18 cellular contexts compared by ENCODE assay signal in genomic region chr17:19281161-19281560, GRCh38. TPM values are rescaled to one million over a fixed set of nuclear protein-coding genes. Genes with fewer than 3 reads are reported as not detected.
DNase-seq lines count a peak whose midpoint lies in the region; TF ChIP-seq lines count a peak whose summit lies in the region.
"Had no signal": no experiment of that assay in that cellular context is flagged by ENCODE, and none has a peak within 500 bp of the region (broad histone marks: within the 10 kb centered on the region; RNA-seq: fewer than 3 reads in every experiment).

No MANE protein-coding gene starts in this region.

- intact Hi-C loops in spleen (cut with DNase I; ENCODE audit: low total_unique reads): no loop called here

- no peak overlapping the region for H2AFZ ChIP-seq in GM23248

- DNase-seq in GM23248 (peak; percentile 41), fibroblast of mammary gland (ENCODE audit: low read depth) (peak; percentile 41), spleen (peak; percentile 5), SHP77 (lab: John Stamatoyannopoulos, UW) (no peak), foreskin melanocyte (no peak)
- no peak for DNase-seq in activated CD4-positive, alpha-beta T cell treated with anti-CD3 and anti-CD28 coated beads, Interleukin-2, amount 50 U/mL, for 1 hour
- no peak for DNase-seq in activated effector memory CD4-positive, alpha-beta T cell treated with anti-CD3 and anti-CD28 coated beads, Interleukin-2, amount 50 U/mL, for 16 hours
- DNase-seq: C1 segment of cervical spinal cord, DMS153, EL, KBM-7, NCI-H1092, NCI-H1694, NCI-H446 treated with DMSO at 0.1 percent for 48 hours, NCI-H774, Peyer's patch, SHP77 treated with DMSO at 0.1 percent for 48 hours had no signal

- no peak overlapping the region for H3K4me2 ChIP-seq in GM23248 (ENCODE audit: unreplicated experiment)

- H3K9me2 ChIP-seq in GM23248 (ENCODE audit: insufficient read depth): no peaks in the 10 kb centered on the region

- H3K4me1 ChIP-seq in GM23248 (ENCODE audit: insufficient read depth) (0 out of 2 replicates have a peak, but pooled peaks cover 7% of the 10 kb centered on the region), spleen (peaks cover 18 to 34% (median 28%) of the 10 kb centered on the region in 6 donors)

- H3K36me3 ChIP-seq in GM23248 (ENCODE audit: low read depth): peaks cover 4% of the 10 kb centered on the region; the same call in 1 of the 2 replicates
- H3K36me3 ChIP-seq in spleen: peaks cover 0 to 23% (median 0%) of the 10 kb centered on the region in 6 donors

- no peaks in the 10 kb centered on the region for H3F3A ChIP-seq in GM23248 (ENCODE audit: insufficient read depth)

- no peak overlapping the region for H3K4me3 ChIP-seq in GM23248
- H3K4me3 ChIP-seq in fibroblast of mammary gland (ENCODE audit: control insufficient read depth, low read depth, low read length): no peak overlapping the region
- no peak overlapping the region for H3K4me3 ChIP-seq in spleen
- H3K4me3 ChIP-seq: Peyer's patch had no signal

- H3K9me3 ChIP-seq in GM23248 (ENCODE audit: low read depth) (no peaks in the 10 kb centered on the region), spleen (no peaks in the 10 kb centered on the region)
- H3K9me3 ChIP-seq: Peyer's patch had no signal

- in situ Hi-C loops in GM23248 (cut with MboI): no loop called here

- H3K27me3 ChIP-seq in GM23248 (replicated peaks; ENCODE audit: insufficient read depth) (no peaks in the 10 kb centered on the region), spleen (replicated peaks in 1 of 7) (peaks cover 0 to 8% (median 0%) of the 10 kb centered on the region in 7 donors)
- H3K27me3 ChIP-seq: Peyer's patch had no signal

- no peak for TF ChIP-seq CTCF in fibroblast of mammary gland (conservative IDR thresholded peaks at IDR 0.05; ENCODE audit: control insufficient read depth, insufficient read depth, low read depth, low read length)
- TF ChIP-seq CTCF in spleen (IDR thresholded peaks at IDR 0.05 in 8 of 11, conservative IDR thresholded peaks at IDR 0.05 in 3 of 11): no peak

- no peaks in the 10 kb centered on the region; the same call in 1 of the 2 replicates for H4K20me1 ChIP-seq in GM23248 (ENCODE audit: insufficient read depth)

- 7 to 14% methylated on average over 3 of the region's 3 CpGs for WGBS in GM23248 (ENCODE audit: low coverage in 1 of 2, low lambda C conversion rate in 2 of 2, missing lambda C conversion rate in 2 of 2), 2 experiments
- WGBS in spleen, 5 donors: 77 to 79% (median 78%) methylated on average over 3 of the region's 3 CpGs

- H3K27ac ChIP-seq in GM23248 (no peak overlapping the region), angular gyrus (ENCODE audit: low read depth, low read length) (peak overlapping the region; percentile 29), spleen (no peak overlapping the region)
- H3K27ac ChIP-seq: Peyer's patch had no signal

- no peak overlapping the region for H3K9ac ChIP-seq in GM23248

- TF ChIP-seq POLR2A in spleen (IDR thresholded peaks at IDR 0.05): no peak

- peaks cover 96% of the 10 kb centered on the region for H3K79me2 ChIP-seq in GM23248 (ENCODE audit: insufficient read depth)

RNA-seq across cellular contexts. Expression of gene EPN2, which starts 44.0 kb away (rescaled TPM):
- 21.2 and 25.3 TPM in 2 replicates for total RNA-seq in GM23248 (2014; rRNA removed; shearing (Covaris generic))
- polyA plus RNA-seq in GM23248 (2016; fragmentation: Nextera tagmentation; extraction: Ambion mirVana) (54.0 and 56.2 TPM in 2 replicates), spleen (10 to 100 TPM in 1 of 3 donors, 1 to 10 TPM in 2; 5.4 to 20.0 (median 5.9) TPM)
- 10 to 100 TPM; 21.8 to 59.6 (median 38.5) TPM for total RNA-seq in spleen

Comparison
In these comparisons a context has a peak if more than half of its experiments do, and no peak if none do; other contexts are left out.
1. DNase-seq: peak in GM23248 (single experiment), fibroblast of mammary gland (single experiment) and spleen (single experiment); none in SHP77 (0 of 2), activated CD4-positive, alpha-beta T cell treated with anti-CD3 and anti-CD28 coated beads, Interleukin-2, amount 50 U/mL, for 1 hour (single experiment), activated effector memory CD4-positive, alpha-beta T cell treated with anti-CD3 and anti-CD28 coated beads, Interleukin-2, amount 50 U/mL, for 16 hours (single experiment) and foreskin melanocyte (single experiment).